16 cellular contexts compared by ENCODE assay signal in genomic region chr19:7965259-7965841, GRCh38. TPM values are rescaled to one million over a fixed set of nuclear protein-coding genes. Genes with fewer than 3 reads are reported as not detected.
DNase-seq lines count a peak whose midpoint lies in the region; ATAC-seq and TF ChIP-seq lines count a peak whose summit lies in the region.
"Had no signal": no experiment of that assay in that cellular context is flagged by ENCODE, and none has a peak within 500 bp of the region (broad histone marks: within the 10 kb centered on the region; RNA-seq: fewer than 3 reads in every experiment).

No MANE protein-coding gene starts in this region.

- H3K9me3 Mint-ChIP-seq in activated naive CD8-positive, alpha-beta T cell (ENCODE audit: low read depth), result no peaks in the 10 kb centered on the region
- no peaks in the 10 kb centered on the region for H3K9me3 Mint-ChIP-seq in activated naive CD8-positive, alpha-beta T cell treated with anti-CD3 and anti-CD28 coated beads for 36 hours
- H3K9me3 Mint-ChIP-seq in activated CD8-positive, alpha-beta T cell treated with anti-CD3 and anti-CD28 coated beads, Interleukin-2, amount 10 ng/mL, durations not matched to agents 7 days and 5 days (ENCODE audit: insufficient read depth), result no peaks in the 10 kb centered on the region
- H3K9me3 Mint-ChIP-seq in immature natural killer cell, result no peaks in the 10 kb centered on the region
- no peaks in the 10 kb centered on the region for H3K9me3 Mint-ChIP-seq in type B pancreatic cell
- H3K9me3 Mint-ChIP-seq: CD4-positive, alpha-beta T cell; GM23338 had no signal

- ATAC-seq in activated CD8-positive, alpha-beta T cell treated with anti-CD3 and anti-CD28 coated beads, Interleukin-2, amount 10 ng/mL, durations not matched to agents 7 days and 5 days, result no peak
- no peak for ATAC-seq in HG03432 (IDR thresholded peaks at IDR 0.05; ENCODE audit: unreplicated experiment)
- ATAC-seq: GM23338 had no signal

- no peaks in the 10 kb centered on the region for H3K36me3 Mint-ChIP-seq in activated naive CD8-positive, alpha-beta T cell
- H3K36me3 Mint-ChIP-seq in activated naive CD8-positive, alpha-beta T cell treated with anti-CD3 and anti-CD28 coated beads for 36 hours, result peaks cover 3% of the 10 kb centered on the region
- H3K36me3 Mint-ChIP-seq in activated CD8-positive, alpha-beta T cell treated with anti-CD3 and anti-CD28 coated beads, Interleukin-2, amount 10 ng/mL, durations not matched to agents 7 days and 5 days (ENCODE audit: low read depth), result peaks cover 31% of the 10 kb centered on the region
- H3K36me3 Mint-ChIP-seq in immature natural killer cell (peaks cover 0 to 26% (median 13%) of the 10 kb centered on the region in 3 donors), type B pancreatic cell (peaks cover 23% of the 10 kb centered on the region)

- no peaks in the 10 kb centered on the region for H3K27me3 Mint-ChIP-seq in activated naive CD8-positive, alpha-beta T cell
- no peaks in the 10 kb centered on the region for H3K27me3 Mint-ChIP-seq in activated naive CD8-positive, alpha-beta T cell treated with anti-CD3 and anti-CD28 coated beads for 36 hours
- no peaks in the 10 kb centered on the region for H3K27me3 Mint-ChIP-seq in activated CD8-positive, alpha-beta T cell treated with anti-CD3 and anti-CD28 coated beads, Interleukin-2, amount 10 ng/mL, durations not matched to agents 7 days and 5 days (ENCODE audit: low read depth)
- H3K27me3 Mint-ChIP-seq in immature natural killer cell (ENCODE audit: low read depth in 3 of 3), result peaks cover 0 to 2% (median 0%) of the 10 kb centered on the region in 3 donors
- no peaks in the 10 kb centered on the region for H3K27me3 Mint-ChIP-seq in type B pancreatic cell
- H3K27me3 Mint-ChIP-seq: CD4-positive, alpha-beta T cell had no signal

- no peak overlapping the region for H3K4me3 Mint-ChIP-seq in activated naive CD8-positive, alpha-beta T cell
- H3K4me3 Mint-ChIP-seq in activated naive CD8-positive, alpha-beta T cell treated with anti-CD3 and anti-CD28 coated beads for 36 hours, result no peak overlapping the region
- H3K4me3 Mint-ChIP-seq in activated CD8-positive, alpha-beta T cell treated with anti-CD3 and anti-CD28 coated beads, Interleukin-2, amount 10 ng/mL, durations not matched to agents 7 days and 5 days, result no peak overlapping the region
- H3K4me3 Mint-ChIP-seq in immature natural killer cell (no peak overlapping the region), type B pancreatic cell (peak overlapping the region; percentile 64)
- H3K4me3 Mint-ChIP-seq: CD4-positive, alpha-beta T cell; GM23338 had no signal

- POLR2A ChIA-PET in activated CD8-positive, alpha-beta T cell treated with anti-CD3 and anti-CD28 coated beads, Interleukin-2, amount 10 ng/mL, durations not matched to agents 7 days and 5 days (lab: Charles Lee), result interaction anchor here (0.5 to 1.2 kb wide), 3 partner anchors 13 to 1853 kb away, joined by 4 read pairs; partner anchors contain the start of gene FBXL12

- no peak for DNase-seq in activated naive CD8-positive, alpha-beta T cell treated with anti-CD3 and anti-CD28 coated beads for 36 hours
- DNase-seq in activated CD8-positive, alpha-beta T cell treated with anti-CD3 and anti-CD28 coated beads, Interleukin-2, amount 10 ng/mL, durations not matched to agents 7 days and 5 days, result no peak
- DNase-seq in immature natural killer cell (no peak), type B pancreatic cell (ENCODE audit: extremely low spot score, unreplicated experiment) (no peak), SW480 (ENCODE audit: low spot score) (no peak)
- DNase-seq: CD4-positive, alpha-beta T cell; DMS79 treated with DMSO at 0.1 percent for 48 hours; GDM1; MG63; NCI-H1105; NCI-H187; NCI-H69; PC-9 had no signal

- peak overlapping the region; percentile 29 for H3K27ac Mint-ChIP-seq in activated naive CD8-positive, alpha-beta T cell
- no peak overlapping the region for H3K27ac Mint-ChIP-seq in activated naive CD8-positive, alpha-beta T cell treated with anti-CD3 and anti-CD28 coated beads for 36 hours
- H3K27ac Mint-ChIP-seq in activated CD8-positive, alpha-beta T cell treated with anti-CD3 and anti-CD28 coated beads, Interleukin-2, amount 10 ng/mL, durations not matched to agents 7 days and 5 days, result peak overlapping the region; percentile 16
- H3K27ac Mint-ChIP-seq in immature natural killer cell (peak overlapping the region in 4 of 6 donors; percentile 36 to 84 (median 50)), type B pancreatic cell (peak overlapping the region; percentile 89)
- H3K27ac Mint-ChIP-seq: CD4-positive, alpha-beta T cell; GM23338 had no signal

- CTCF ChIA-PET in activated CD8-positive, alpha-beta T cell treated with anti-CD3 and anti-CD28 coated beads, Interleukin-2, amount 10 ng/mL, durations not matched to agents 7 days and 5 days (lab: Charles Lee), result interaction anchor here (1.8 kb wide), 1 partner anchor 21 kb away, joined by 5 read pairs; the partner anchor contains the start of gene TIMM44

- H3K4me1 Mint-ChIP-seq in activated naive CD8-positive, alpha-beta T cell (ENCODE audit: low read depth), result no peaks in the 10 kb centered on the region
- no peaks in the 10 kb centered on the region for H3K4me1 Mint-ChIP-seq in activated naive CD8-positive, alpha-beta T cell treated with anti-CD3 and anti-CD28 coated beads for 36 hours
- H3K4me1 Mint-ChIP-seq in activated CD8-positive, alpha-beta T cell treated with anti-CD3 and anti-CD28 coated beads, Interleukin-2, amount 10 ng/mL, durations not matched to agents 7 days and 5 days (ENCODE audit: low read depth), result peaks cover 8% of the 10 kb centered on the region
- peaks cover 4 to 17% of the 10 kb centered on the region in 2 donors for H3K4me1 Mint-ChIP-seq in immature natural killer cell
- peaks cover 6% of the 10 kb centered on the region for H3K4me1 Mint-ChIP-seq in type B pancreatic cell (ENCODE audit: unreplicated experiment)

- no peak for TF ChIP-seq CTCF in type B pancreatic cell (conservative IDR thresholded peaks at IDR 0.05)

RNA-seq across cellular contexts. Expression of gene TIMM44, which starts 21.9 kb away (rescaled TPM):
- 100 to 1,000 TPM; 125 to 136 TPM for total RNA-seq in activated naive CD8-positive, alpha-beta T cell treated with anti-CD3 and anti-CD28 coated beads for 36 hours
- 10 to 100 TPM; 63.6 to 69.6 TPM for total RNA-seq in activated CD8-positive, alpha-beta T cell treated with anti-CD3 and anti-CD28 coated beads, Interleukin-2, amount 10 ng/mL, durations not matched to agents 7 days and 5 days
- 10 to 100 TPM; 12.7 to 22.1 (median 14.7) TPM for polyA plus RNA-seq in immature natural killer cell
- 73.7 and 80.4 TPM in 2 replicates for total RNA-seq in type B pancreatic cell (ENCODE audit: low replicate concordance)

RNA-seq across cellular contexts. Expression of gene CTXN1, which starts 39.4 kb away (rescaled TPM):
- under 1 TPM; 0.44 to 0.52 TPM for total RNA-seq in activated naive CD8-positive, alpha-beta T cell treated with anti-CD3 and anti-CD28 coated beads for 36 hours
- under 1 TPM; 0.31 to 0.37 TPM for total RNA-seq in activated CD8-positive, alpha-beta T cell treated with anti-CD3 and anti-CD28 coated beads, Interleukin-2, amount 10 ng/mL, durations not matched to agents 7 days and 5 days
- not detected for polyA plus RNA-seq in immature natural killer cell
- 50.0 and 57.8 TPM in 2 replicates for total RNA-seq in type B pancreatic cell (ENCODE audit: low replicate concordance)
- total RNA-seq: CD4-positive, alpha-beta T cell had no signal

RNA-seq across cellular contexts. Expression of gene ELAVL1, which starts 40.1 kb away (rescaled TPM):
- 100 to 1,000 TPM; 169 to 172 TPM for total RNA-seq in activated naive CD8-positive, alpha-beta T cell treated with anti-CD3 and anti-CD28 coated beads for 36 hours
- 100 to 1,000 TPM; 128 to 132 TPM for total RNA-seq in activated CD8-positive, alpha-beta T cell treated with anti-CD3 and anti-CD28 coated beads, Interleukin-2, amount 10 ng/mL, durations not matched to agents 7 days and 5 days
- 10 to 100 TPM; 48.9 to 62.0 (median 54.1) TPM for polyA plus RNA-seq in immature natural killer cell
- total RNA-seq in type B pancreatic cell (ENCODE audit: low replicate concordance), result 92.1 and 124 TPM in 2 replicates

RNA-seq across cellular contexts. Expression of gene SNAPC2, which starts 45.2 kb away (rescaled TPM):
- 10 to 100 TPM; 14.4 to 14.8 TPM for total RNA-seq in activated naive CD8-positive, alpha-beta T cell treated with anti-CD3 and anti-CD28 coated beads for 36 hours
- total RNA-seq in activated CD8-positive, alpha-beta T cell treated with anti-CD3 and anti-CD28 coated beads, Interleukin-2, amount 10 ng/mL, durations not matched to agents 7 days and 5 days, result 10 to 100 TPM; 18.6 to 19.0 TPM
- polyA plus RNA-seq in immature natural killer cell, result 10 to 100 TPM; 15.6 to 31.1 (median 17.0) TPM
- 13.7 and 15.0 TPM in 2 replicates for total RNA-seq in type B pancreatic cell (ENCODE audit: low replicate concordance)

RNA-seq across cellular contexts. Expression of gene TGFBR3L, which starts 50.7 kb away (rescaled TPM):
- total RNA-seq in activated naive CD8-positive, alpha-beta T cell treated with anti-CD3 and anti-CD28 coated beads for 36 hours, result 1 to 10 TPM; 2.1 to 3.2 TPM
- total RNA-seq in activated CD8-positive, alpha-beta T cell treated with anti-CD3 and anti-CD28 coated beads, Interleukin-2, amount 10 ng/mL, durations not matched to agents 7 days and 5 days, result 1 to 10 TPM; 2.7 to 3.6 TPM
- under 1 TPM in 1 of 3 donors, not detected in 2; 0.86 TPM for polyA plus RNA-seq in immature natural killer cell
- total RNA-seq in type B pancreatic cell (ENCODE audit: low replicate concordance), result 1.1 and 2.4 TPM in 2 replicates

Comparison
In these comparisons a context has a peak if more than half of its experiments do, and no peak if none do; other contexts are left out.
1. RNA of gene CTXN1, which starts 39.4 kb away (total RNA-seq): 50.0 to 57.8 TPM in type B pancreatic cell; 0.44 to 0.52 TPM in activated naive CD8-positive, alpha-beta T cell treated with anti-CD3 and anti-CD28 coated beads for 36 hours and 0.31 to 0.37 TPM in activated CD8-positive, alpha-beta T cell treated with anti-CD3 and anti-CD28 coated beads, Interleukin-2, amount 10 ng/mL, durations not matched to agents 7 days and 5 days; every median in the first group is over 10 times any median in the second.